21 cellular contexts compared by ENCODE assay signal in the genomic region with DNA sequence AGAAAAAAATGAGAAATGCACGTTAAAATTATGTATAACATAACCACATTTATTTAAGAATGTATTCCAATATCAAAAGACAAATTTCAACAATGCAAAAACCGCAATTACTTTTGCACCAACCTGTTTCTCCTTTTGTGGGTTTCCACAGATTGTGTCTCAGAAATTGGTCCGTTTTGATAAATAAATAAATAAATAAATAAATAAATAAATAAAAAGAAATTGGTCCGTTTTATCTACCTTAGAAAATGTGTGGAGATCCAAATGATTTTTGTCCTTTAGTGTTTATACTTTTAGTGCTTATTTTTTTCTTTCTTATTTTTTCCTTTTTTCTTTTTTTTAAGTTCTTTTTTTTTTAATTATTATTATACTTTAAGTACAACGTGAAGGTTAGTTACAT.
A peak's percentile ranks its signal among the peaks of the same experiment; 100 is the strongest.
DNase-seq lines count a peak whose midpoint lies in the region; ATAC-seq, FAIRE-seq and TF ChIP-seq lines count a peak whose summit lies in the region.
"Had no signal": no experiment of that assay in that cellular context is flagged by ENCODE, and none has a peak within 500 bp of the region (broad histone marks: within the 10 kb centered on the region; RNA-seq: fewer than 3 reads in every experiment).

No MANE protein-coding gene starts in this region.

- no peaks in the 10 kb centered on the region for H3K27me3 Mint-ChIP-seq in Calu3 (ENCODE audit: unreplicated experiment)
- H3K27me3 Mint-ChIP-seq: CD4-positive, alpha-beta memory T cell; CD4-positive, CD25-positive, alpha-beta regulatory T cell had no signal

- H3K9me3 ChIP-seq in A549 (no peaks in the 10 kb centered on the region), kidney (ENCODE audit: control insufficient read depth in 1 of 2, low read length in 2 of 2) (no peaks in the 10 kb centered on the region)
- H3K9me3 ChIP-seq: BE2C, BLaER1 had no signal

- no TSS peak for BruUV-seq in Calu3 (replicated peaks; lab: Mats Ljungman, UMichigan)

- no peak for TF ChIP-seq RAD21 in A549 (conservative IDR thresholded peaks at IDR 0.05 in 1 of 2, IDR thresholded peaks at IDR 0.05 in 1 of 2)

- H3K9me3 Mint-ChIP-seq in Calu3 (ENCODE audit: low read depth, unreplicated experiment), result peaks cover 3% of the 10 kb centered on the region

- TF ChIP-seq CTCF in A549 (IDR thresholded peaks at IDR 0.05) (no peak), kidney (IDR thresholded peaks at IDR 0.05; ENCODE audit: borderline replicate concordance, extremely low read depth, insufficient read depth) (no peak), Calu3 (IDR thresholded peaks at IDR 0.05; ENCODE audit: unreplicated experiment) (no peak)

- H3K4me3 Mint-ChIP-seq in Calu3 (ENCODE audit: low read depth, unreplicated experiment), result no peak overlapping the region
- H3K4me3 Mint-ChIP-seq: CD14-positive monocyte; CD4-positive, alpha-beta memory T cell; CD4-positive, CD25-positive, alpha-beta regulatory T cell; CD8-positive, alpha-beta memory T cell had no signal

- WGBS in A549 (ENCODE audit: missing lambda C conversion rate), result 63% methylated on average over 5 of the region's 5 CpGs

- no peaks in the 10 kb centered on the region for H3K36me3 ChIP-seq in kidney (ENCODE audit: control insufficient read depth in 1 of 2, insufficient read depth in 2 of 2, low read length in 2 of 2)
- H3K36me3 ChIP-seq: BE2C, BLaER1 had no signal

- H3K4me1 ChIP-seq in A549 (no peaks in the 10 kb centered on the region), kidney (ENCODE audit: control insufficient read depth in 1 of 2, insufficient read depth in 1 of 2, low read depth in 1 of 2, low read length in 2 of 2) (no peaks in the 10 kb centered on the region)
- H3K4me1 ChIP-seq: BE2C, BLaER1 had no signal

- no peak overlapping the region for H3K4me2 ChIP-seq in A549
- H3K4me2 ChIP-seq: BLaER1 had no signal

- intact Hi-C loops in kidney (cut with DNase I) (no loop called here), Calu3 (cut with micrococcal nuclease; ENCODE audit: unreplicated experiment) (no loop called here)

- H3K9ac ChIP-seq in kidney (ENCODE audit: low read length in 2 of 2), result no peak overlapping the region
- H3K9ac ChIP-seq: BLaER1 had no signal

- H3K27ac Mint-ChIP-seq in Calu3 (ENCODE audit: unreplicated experiment), result no peak overlapping the region
- H3K27ac Mint-ChIP-seq: CD14-positive monocyte; CD4-positive, alpha-beta memory T cell; CD4-positive, CD25-positive, alpha-beta regulatory T cell had no signal

- H3K36me3 Mint-ChIP-seq in Calu3 (ENCODE audit: insufficient read depth, unreplicated experiment), result no peaks in the 10 kb centered on the region
- H3K36me3 Mint-ChIP-seq: CD14-positive monocyte; CD4-positive, alpha-beta memory T cell; CD4-positive, CD25-positive, alpha-beta regulatory T cell; CD8-positive, alpha-beta memory T cell had no signal

- no peak overlapping the region for H3K27ac ChIP-seq in A549
- no peak overlapping the region for H3K27ac ChIP-seq in kidney (ENCODE audit: low read depth in 2 of 2, low read length in 2 of 2)
- H3K27ac ChIP-seq: 22Rv1, BLaER1 had no signal

- no peaks in the 10 kb centered on the region for H3K4me1 Mint-ChIP-seq in Calu3 (ENCODE audit: low read depth, unreplicated experiment)
- H3K4me1 Mint-ChIP-seq: CD14-positive monocyte; CD4-positive, alpha-beta memory T cell; CD4-positive, CD25-positive, alpha-beta regulatory T cell; CD8-positive, alpha-beta memory T cell had no signal

- CTCF ChIA-PET in A549 (lab: Yijun Ruan, JAX), result no interaction called here
- CTCF ChIA-PET in Calu3 (lab: Charles Lee), result no interaction called here

- TF ChIP-seq POLR2A in A549 (IDR thresholded peaks at IDR 0.05; ENCODE audit: low read length), result no peak

- no peak for ATAC-seq in A549
- ATAC-seq in GM21737 (IDR thresholded peaks at IDR 0.05; ENCODE audit: unreplicated experiment), result no peak

- TF ChIP-seq EP300 in A549 (IDR thresholded peaks at IDR 0.05), result no peak

- DNase-seq in A549 (ENCODE audit: low read depth in 1 of 2, low spot score in 1 of 2) (no peak), kidney (no peak), Calu3 (no peak)
- DNase-seq: ACHN; BE2C; C1 segment of cervical spinal cord; CD4-positive, alpha-beta memory T cell; CD4-positive, CD25-positive, alpha-beta regulatory T cell; CD8-positive, alpha-beta memory T cell; COR-L47; DMS79 treated with DMSO at 0.1 percent for 48 hours; GF-D8 had no signal

- H3K4me3 ChIP-seq in A549 (no peak overlapping the region), kidney (ENCODE audit: low read length in 2 of 2) (no peak overlapping the region)
- H3K4me3 ChIP-seq: BLaER1 had no signal

- no peak for FAIRE-seq in A549 (lab: Jason Lieb, UNC)
- FAIRE-seq in colon (lab: Jason Lieb, UNC), result peak; percentile 62
- FAIRE-seq in kidney (lab: Jason Lieb, UNC), result peak; percentile 17
- FAIRE-seq: D721Med, G401.6, GM12891, GM19239 had no signal

- POLR2A ChIA-PET in A549 (lab: Yijun Ruan, JAX), result no interaction called here

TF ChIP-seq in A549, 52 proteins besides CTCF, POLR2A, EP300 and RAD21:
- TF ChIP-seq ZFP36 (IDR thresholded peaks at IDR 0.05; ENCODE audit: borderline replicate concordance, partially characterized antibody), result no peak
- TF ChIP-seq ZC3H11A (IDR thresholded peaks at IDR 0.05), result peak; percentile 84
TF ChIP-seq in A549: peak in this region for 1.
